ENCODE assay signal across 1 cellular context in the genomic region with DNA sequence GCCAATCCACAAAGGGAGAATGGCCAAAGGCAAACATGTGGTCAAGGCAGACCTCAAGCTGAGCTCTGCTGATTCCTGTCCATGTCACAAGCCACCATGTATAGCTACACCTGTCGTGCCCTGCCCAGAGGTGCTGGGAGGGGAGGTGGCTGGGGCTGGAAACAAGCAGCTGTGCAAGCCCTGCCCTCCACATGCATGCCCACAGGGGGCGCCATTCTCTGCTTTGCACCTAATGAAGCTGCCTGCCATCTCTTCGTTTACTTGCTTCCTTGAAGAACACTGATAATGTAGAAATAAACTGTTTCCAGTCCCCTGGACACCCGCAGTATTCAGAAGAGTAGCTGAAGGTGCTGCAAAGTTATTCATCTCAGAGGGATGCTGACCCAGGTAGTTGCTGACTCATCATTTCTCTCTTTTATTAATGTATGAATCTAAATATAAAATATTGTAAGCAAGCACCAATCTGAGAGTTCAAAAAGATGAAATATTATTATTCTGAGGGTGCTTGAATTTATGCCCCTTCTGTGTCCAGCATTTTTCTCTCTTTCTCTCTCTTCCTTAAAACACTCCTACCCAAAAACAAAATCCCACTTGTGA.
TF ChIP-seq lines count a peak whose summit lies in the region.

No MANE protein-coding gene starts in this region.

TF ChIP-seq in H1, 55 proteins besides CTCF, POLR2A, EP300 and RAD21 (continued from another document):
- TF ChIP-seq, protein P1, sequence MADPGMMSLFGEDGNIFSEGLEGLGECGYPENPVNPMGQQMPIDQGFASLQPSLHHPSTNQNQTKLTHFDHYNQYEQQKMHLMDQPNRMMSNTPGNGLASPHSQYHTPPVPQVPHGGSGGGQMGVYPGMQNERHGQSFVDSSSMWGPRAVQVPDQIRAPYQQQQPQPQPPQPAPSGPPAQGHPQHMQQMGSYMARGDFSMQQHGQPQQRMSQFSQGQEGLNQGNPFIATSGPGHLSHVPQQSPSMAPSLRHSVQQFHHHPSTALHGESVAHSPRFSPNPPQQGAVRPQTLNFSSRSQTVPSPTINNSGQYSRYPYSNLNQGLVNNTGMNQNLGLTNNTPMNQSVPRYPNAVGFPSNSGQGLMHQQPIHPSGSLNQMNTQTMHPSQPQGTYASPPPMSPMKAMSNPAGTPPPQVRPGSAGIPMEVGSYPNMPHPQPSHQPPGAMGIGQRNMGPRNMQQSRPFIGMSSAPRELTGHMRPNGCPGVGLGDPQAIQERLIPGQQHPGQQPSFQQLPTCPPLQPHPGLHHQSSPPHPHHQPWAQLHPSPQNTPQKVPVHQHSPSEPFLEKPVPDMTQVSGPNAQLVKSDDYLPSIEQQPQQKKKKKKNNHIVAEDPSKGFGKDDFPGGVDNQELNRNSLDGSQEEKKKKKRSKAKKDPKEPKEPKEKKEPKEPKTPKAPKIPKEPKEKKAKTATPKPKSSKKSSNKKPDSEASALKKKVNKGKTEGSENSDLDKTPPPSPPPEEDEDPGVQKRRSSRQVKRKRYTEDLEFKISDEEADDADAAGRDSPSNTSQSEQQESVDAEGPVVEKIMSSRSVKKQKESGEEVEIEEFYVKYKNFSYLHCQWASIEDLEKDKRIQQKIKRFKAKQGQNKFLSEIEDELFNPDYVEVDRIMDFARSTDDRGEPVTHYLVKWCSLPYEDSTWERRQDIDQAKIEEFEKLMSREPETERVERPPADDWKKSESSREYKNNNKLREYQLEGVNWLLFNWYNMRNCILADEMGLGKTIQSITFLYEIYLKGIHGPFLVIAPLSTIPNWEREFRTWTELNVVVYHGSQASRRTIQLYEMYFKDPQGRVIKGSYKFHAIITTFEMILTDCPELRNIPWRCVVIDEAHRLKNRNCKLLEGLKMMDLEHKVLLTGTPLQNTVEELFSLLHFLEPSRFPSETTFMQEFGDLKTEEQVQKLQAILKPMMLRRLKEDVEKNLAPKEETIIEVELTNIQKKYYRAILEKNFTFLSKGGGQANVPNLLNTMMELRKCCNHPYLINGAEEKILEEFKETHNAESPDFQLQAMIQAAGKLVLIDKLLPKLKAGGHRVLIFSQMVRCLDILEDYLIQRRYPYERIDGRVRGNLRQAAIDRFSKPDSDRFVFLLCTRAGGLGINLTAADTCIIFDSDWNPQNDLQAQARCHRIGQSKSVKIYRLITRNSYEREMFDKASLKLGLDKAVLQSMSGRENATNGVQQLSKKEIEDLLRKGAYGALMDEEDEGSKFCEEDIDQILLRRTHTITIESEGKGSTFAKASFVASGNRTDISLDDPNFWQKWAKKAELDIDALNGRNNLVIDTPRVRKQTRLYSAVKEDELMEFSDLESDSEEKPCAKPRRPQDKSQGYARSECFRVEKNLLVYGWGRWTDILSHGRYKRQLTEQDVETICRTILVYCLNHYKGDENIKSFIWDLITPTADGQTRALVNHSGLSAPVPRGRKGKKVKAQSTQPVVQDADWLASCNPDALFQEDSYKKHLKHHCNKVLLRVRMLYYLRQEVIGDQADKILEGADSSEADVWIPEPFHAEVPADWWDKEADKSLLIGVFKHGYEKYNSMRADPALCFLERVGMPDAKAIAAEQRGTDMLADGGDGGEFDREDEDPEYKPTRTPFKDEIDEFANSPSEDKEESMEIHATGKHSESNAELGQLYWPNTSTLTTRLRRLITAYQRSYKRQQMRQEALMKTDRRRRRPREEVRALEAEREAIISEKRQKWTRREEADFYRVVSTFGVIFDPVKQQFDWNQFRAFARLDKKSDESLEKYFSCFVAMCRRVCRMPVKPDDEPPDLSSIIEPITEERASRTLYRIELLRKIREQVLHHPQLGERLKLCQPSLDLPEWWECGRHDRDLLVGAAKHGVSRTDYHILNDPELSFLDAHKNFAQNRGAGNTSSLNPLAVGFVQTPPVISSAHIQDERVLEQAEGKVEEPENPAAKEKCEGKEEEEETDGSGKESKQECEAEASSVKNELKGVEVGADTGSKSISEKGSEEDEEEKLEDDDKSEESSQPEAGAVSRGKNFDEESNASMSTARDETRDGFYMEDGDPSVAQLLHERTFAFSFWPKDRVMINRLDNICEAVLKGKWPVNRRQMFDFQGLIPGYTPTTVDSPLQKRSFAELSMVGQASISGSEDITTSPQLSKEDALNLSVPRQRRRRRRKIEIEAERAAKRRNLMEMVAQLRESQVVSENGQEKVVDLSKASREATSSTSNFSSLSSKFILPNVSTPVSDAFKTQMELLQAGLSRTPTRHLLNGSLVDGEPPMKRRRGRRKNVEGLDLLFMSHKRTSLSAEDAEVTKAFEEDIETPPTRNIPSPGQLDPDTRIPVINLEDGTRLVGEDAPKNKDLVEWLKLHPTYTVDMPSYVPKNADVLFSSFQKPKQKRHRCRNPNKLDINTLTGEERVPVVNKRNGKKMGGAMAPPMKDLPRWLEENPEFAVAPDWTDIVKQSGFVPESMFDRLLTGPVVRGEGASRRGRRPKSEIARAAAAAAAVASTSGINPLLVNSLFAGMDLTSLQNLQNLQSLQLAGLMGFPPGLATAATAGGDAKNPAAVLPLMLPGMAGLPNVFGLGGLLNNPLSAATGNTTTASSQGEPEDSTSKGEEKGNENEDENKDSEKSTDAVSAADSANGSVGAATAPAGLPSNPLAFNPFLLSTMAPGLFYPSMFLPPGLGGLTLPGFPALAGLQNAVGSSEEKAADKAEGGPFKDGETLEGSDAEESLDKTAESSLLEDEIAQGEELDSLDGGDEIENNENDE (IDR thresholded peaks at IDR 0.05; ENCODE audit: insufficient replicate concordance, low read length) = no peak
- TF ChIP-seq MAFK (IDR thresholded peaks at IDR 0.05; ENCODE audit: low read depth, low read length) (peak; percentile 93), JUN (IDR thresholded peaks at IDR 0.05; ENCODE audit: low read depth, low read length) (no peak), TAF7 (optimal IDR thresholded peaks at IDR 0.05; ENCODE audit: borderline replicate concordance, low read depth, low read length) (no peak), RFX5 (IDR thresholded peaks at IDR 0.05; ENCODE audit: borderline replicate concordance, low read depth, low read length) (no peak), BCL11A (IDR thresholded peaks at IDR 0.05; ENCODE audit: low read depth in 2 of 2, low read length in 2 of 2) (no peak), RBBP5 (IDR thresholded peaks at IDR 0.05; ENCODE audit: borderline replicate concordance, low read depth, low read length) (no peak), ZNF274 (IDR thresholded peaks at IDR 0.05; ENCODE audit: borderline replicate concordance, extremely low read depth, low read length) (no peak), CREB1 (IDR thresholded peaks at IDR 0.05) (no peak), NANOG (IDR thresholded peaks at IDR 0.05; ENCODE audit: insufficient read depth, low read depth, low read length, poor library complexity, severe bottlenecking) (no peak), ASH2L (IDR thresholded peaks at IDR 0.05; ENCODE audit: low read length) (no peak), CBX8 (IDR thresholded peaks at IDR 0.05; ENCODE audit: borderline replicate concordance, low read depth, low read length) (no peak), HDAC6 (IDR thresholded peaks at IDR 0.05; ENCODE audit: low read depth, low read length) (no peak), TEAD4 (IDR thresholded peaks at IDR 0.05; ENCODE audit: low read depth, low read length) (peak; percentile 87), RXRA (IDR thresholded peaks at IDR 0.05; ENCODE audit: insufficient read depth, low read depth, low read length) (no peak), TCF12 (IDR thresholded peaks at IDR 0.05; ENCODE audit: low read depth, low read length) (no peak), TAF1 (IDR thresholded peaks at IDR 0.05; ENCODE audit: low read depth, low read length) (no peak), FOSL1 (IDR thresholded peaks at IDR 0.05; ENCODE audit: insufficient read depth, low read depth, low read length) (no peak)
- TF ChIP-seq, protein P2, sequence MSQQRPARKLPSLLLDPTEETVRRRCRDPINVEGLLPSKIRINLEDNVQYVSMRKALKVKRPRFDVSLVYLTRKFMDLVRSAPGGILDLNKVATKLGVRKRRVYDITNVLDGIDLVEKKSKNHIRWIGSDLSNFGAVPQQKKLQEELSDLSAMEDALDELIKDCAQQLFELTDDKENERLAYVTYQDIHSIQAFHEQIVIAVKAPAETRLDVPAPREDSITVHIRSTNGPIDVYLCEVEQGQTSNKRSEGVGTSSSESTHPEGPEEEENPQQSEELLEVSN (IDR thresholded peaks at IDR 0.05) = no peak
- TF ChIP-seq, protein P3, sequence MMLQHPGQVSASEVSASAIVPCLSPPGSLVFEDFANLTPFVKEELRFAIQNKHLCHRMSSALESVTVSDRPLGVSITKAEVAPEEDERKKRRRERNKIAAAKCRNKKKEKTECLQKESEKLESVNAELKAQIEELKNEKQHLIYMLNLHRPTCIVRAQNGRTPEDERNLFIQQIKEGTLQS (IDR thresholded peaks at IDR 0.05; ENCODE audit: insufficient read depth, low read depth, low read length) = no peak
